Comparison of ENCODE assay signal across 13 cellular contexts in genomic region chr3:59978979-59979378, GRCh38.
DNase-seq lines count a peak whose midpoint lies in the region; ATAC-seq and TF ChIP-seq lines count a peak whose summit lies in the region.
"Had no signal": no experiment of that assay in that cellular context is flagged by ENCODE, and none has a peak within 500 bp of the region (broad histone marks: within the 10 kb centered on the region; RNA-seq: fewer than 3 reads in every experiment).

No MANE protein-coding gene starts in this region.

- H3K36me3 Mint-ChIP-seq in activated T-helper 2 cell treated with anti-CD3 and anti-CD28 coated beads, Interferon-gamma antibody, Interleukin-2, Interleukin-4, amounts not matched to agents 10 μg/mL and 5 μg/mL and 100 μg/mL, durations not matched to agents 14 hours and 24 hours and 36 hours (ENCODE audit: low read depth), result peaks cover 56% of the 10 kb centered on the region
- H3K36me3 Mint-ChIP-seq in MCF 10A (ENCODE audit: insufficient read depth, unreplicated experiment), result no peaks in the 10 kb centered on the region

- no peaks in the 10 kb centered on the region for H3K27me3 ChIP-seq in left lung
- H3K27me3 ChIP-seq: ascending aorta, BLaER1, testis had no signal

- H3K9me3 ChIP-seq in left lung, result no peaks in the 10 kb centered on the region
- H3K9me3 ChIP-seq: ascending aorta, testis had no signal

- peak; percentile 72 for ATAC-seq in GM19395 (IDR thresholded peaks at IDR 0.05; ENCODE audit: unreplicated experiment)
- ATAC-seq in HG03045 (IDR thresholded peaks at IDR 0.05; ENCODE audit: unreplicated experiment), result peak; percentile 65
- no peak for ATAC-seq in left lung

- intact Hi-C loops in activated T-helper 2 cell treated with anti-CD3 and anti-CD28 coated beads, Interferon-gamma antibody, Interleukin-2, Interleukin-4, amounts not matched to agents 10 μg/mL and 5 μg/mL and 100 μg/mL, durations not matched to agents 14 hours and 24 hours and 36 hours (cut with micrococcal nuclease), result loop anchor here (1.0 to 2.0 kb wide), 6 partner anchors 38 to 214 kb away; no protein-coding TSS in a partner anchor
- intact Hi-C loops in MCF 10A (cut with micrococcal nuclease), result no loop called here
- intact Hi-C loops in left lung (cut with DNase I), result no loop called here

- H3K9me3 Mint-ChIP-seq in activated T-helper 2 cell treated with anti-CD3 and anti-CD28 coated beads, Interferon-gamma antibody, Interleukin-2, Interleukin-4, amounts not matched to agents 10 μg/mL and 5 μg/mL and 100 μg/mL, durations not matched to agents 14 hours and 24 hours and 36 hours, result peaks cover 1% of the 10 kb centered on the region
- no peaks in the 10 kb centered on the region for H3K9me3 Mint-ChIP-seq in MCF 10A (ENCODE audit: unreplicated experiment)
- H3K9me3 Mint-ChIP-seq: nephron had no signal

- no TSS peak for BruUV-seq in MCF 10A (replicated peaks; lab: Mats Ljungman, UMichigan)

- CTCF ChIA-PET in GM10248 (lab: Yijun Ruan, JAX) (interaction anchor here (1.5 kb wide), 1 partner anchor 11 kb away, joined by 3 read pairs; no protein-coding TSS in a partner anchor), MCF 10A (lab: Yijun Ruan, JAX) (interaction anchor here (0.8 kb wide), 1 partner anchor 10 kb away, joined by 4 read pairs; no protein-coding TSS in a partner anchor)

- DNase-seq in GM10248 (ENCODE audit: extremely low spot score) (peak; percentile 6), MCF 10A (ENCODE audit: unreplicated experiment) (no peak), left lung (no peak), SKM-1 treated with dmso at 0.1 percent for 144 hours (lab: John Stamatoyannopoulos, UW; ENCODE audit: unreplicated experiment) (no peak), cerebellar nuclear complex (lab: John Stamatoyannopoulos, UW) (no peak)
- DNase-seq in activated T-helper 2 cell treated with anti-CD3 and anti-CD28 coated beads, Interferon-gamma antibody, Interleukin-2, Interleukin-4, amounts not matched to agents 10 μg/mL and 5 μg/mL and 100 μg/mL, durations not matched to agents 14 hours and 24 hours and 36 hours (ENCODE audit: low spot score), result no peak
- DNase-seq: NCI-H1048, testis had no signal

- H3K27me3 Mint-ChIP-seq in activated T-helper 2 cell treated with anti-CD3 and anti-CD28 coated beads, Interferon-gamma antibody, Interleukin-2, Interleukin-4, amounts not matched to agents 10 μg/mL and 5 μg/mL and 100 μg/mL, durations not matched to agents 14 hours and 24 hours and 36 hours (ENCODE audit: low read depth), result no peaks in the 10 kb centered on the region
- H3K27me3 Mint-ChIP-seq in MCF 10A (ENCODE audit: insufficient read depth, unreplicated experiment), result no peaks in the 10 kb centered on the region

- H3K27ac Mint-ChIP-seq in activated T-helper 2 cell treated with anti-CD3 and anti-CD28 coated beads, Interferon-gamma antibody, Interleukin-2, Interleukin-4, amounts not matched to agents 10 μg/mL and 5 μg/mL and 100 μg/mL, durations not matched to agents 14 hours and 24 hours and 36 hours, result peak overlapping the region; percentile 92
- H3K27ac Mint-ChIP-seq in MCF 10A (ENCODE audit: low read depth, unreplicated experiment), result no peak overlapping the region
- H3K27ac Mint-ChIP-seq: nephron had no signal

- H3K4me3 Mint-ChIP-seq in activated T-helper 2 cell treated with anti-CD3 and anti-CD28 coated beads, Interferon-gamma antibody, Interleukin-2, Interleukin-4, amounts not matched to agents 10 μg/mL and 5 μg/mL and 100 μg/mL, durations not matched to agents 14 hours and 24 hours and 36 hours (ENCODE audit: low read depth), result peak overlapping the region; percentile 35
- no peak overlapping the region for H3K4me3 Mint-ChIP-seq in MCF 10A (ENCODE audit: unreplicated experiment)
- H3K4me3 Mint-ChIP-seq: nephron had no signal

- no peaks in the 10 kb centered on the region for H3K4me1 ChIP-seq in left lung
- H3K4me1 ChIP-seq: ascending aorta, testis had no signal

- POLR2A ChIA-PET in GM10248 (lab: Yijun Ruan, JAX) (no interaction called here), MCF 10A (lab: Yijun Ruan, JAX) (no interaction called here)

- H3K4me3 ChIP-seq in left lung, result no peak overlapping the region
- H3K4me3 ChIP-seq: ascending aorta, BLaER1, testis had no signal

- peaks cover 26% of the 10 kb centered on the region for H3K4me1 Mint-ChIP-seq in activated T-helper 2 cell treated with anti-CD3 and anti-CD28 coated beads, Interferon-gamma antibody, Interleukin-2, Interleukin-4, amounts not matched to agents 10 μg/mL and 5 μg/mL and 100 μg/mL, durations not matched to agents 14 hours and 24 hours and 36 hours (ENCODE audit: low read depth)
- no peaks in the 10 kb centered on the region for H3K4me1 Mint-ChIP-seq in MCF 10A (ENCODE audit: insufficient read depth, unreplicated experiment)
- H3K4me1 Mint-ChIP-seq: nephron had no signal

- no peak overlapping the region for H3K27ac ChIP-seq in left lung
- H3K27ac ChIP-seq: ascending aorta, BLaER1, testis had no signal

- no peak for TF ChIP-seq CTCF in GM10248 (IDR thresholded peaks at IDR 0.05; ENCODE audit: control extremely low read depth, extremely low read depth, low read depth, missing control alignments)
- TF ChIP-seq CTCF in MCF 10A (IDR thresholded peaks at IDR 0.05; ENCODE audit: unreplicated experiment), result no peak
- no peak for TF ChIP-seq CTCF in left lung (IDR thresholded peaks at IDR 0.05)

- no peaks in the 10 kb centered on the region for H3K36me3 ChIP-seq in left lung
- H3K36me3 ChIP-seq: ascending aorta had no signal
